Comparison of ENCODE assay signal across 16 cellular contexts in the genomic region with DNA sequence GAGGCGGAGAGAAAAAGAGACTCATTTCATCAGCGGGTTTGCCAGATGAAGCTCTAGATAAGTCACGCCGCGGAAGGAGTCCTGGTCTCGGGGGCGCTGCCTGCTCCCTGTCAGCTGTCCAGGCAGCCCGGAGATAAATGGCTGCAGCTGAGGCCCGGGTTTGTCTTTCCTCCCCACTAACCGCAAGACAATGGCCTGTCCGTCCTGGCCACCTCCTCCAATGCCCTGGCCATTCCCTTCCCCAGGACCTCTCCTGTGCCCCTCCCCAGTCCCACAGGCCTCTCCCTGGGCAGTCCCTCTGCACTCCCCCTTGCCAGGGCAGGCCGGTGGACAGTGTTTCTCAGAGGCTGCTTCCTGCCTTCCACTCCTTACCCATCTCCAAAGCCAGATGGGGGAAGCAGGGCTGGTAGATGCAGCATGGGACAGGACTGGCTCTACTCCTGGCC. TPM values are rescaled to one million over a fixed set of nuclear protein-coding genes. Genes with fewer than 3 reads are reported as not detected.
"Had no signal": no experiment of that assay in that cellular context is flagged by ENCODE, and none has a peak within 500 bp of the region (broad histone marks: within the 10 kb centered on the region; RNA-seq: fewer than 3 reads in every experiment).

No MANE protein-coding gene starts in this region.

- H3K36me3 ChIP-seq: adrenal gland, left lung, pancreas, sigmoid colon, thyroid gland had no signal

- H3K27ac ChIP-seq: left lung, pancreas, sigmoid colon, thyroid gland had no signal

- FAIRE-seq: colon, pancreas had no signal

- H3K4me3 Mint-ChIP-seq: activated CD8-positive, alpha-beta T cell treated with anti-CD3 and anti-CD28 coated beads for 36 hours; activated naive CD4-positive, alpha-beta T cell treated with anti-CD3 and anti-CD28 coated beads, Interleukin-2, amount 50 U/mL, for 24 hours; stimulated activated memory B cell treated with anti-CD40 and anti-IgM and Interleukin-4, amounts not matched to agents 10 μg/mL and 1 μg/mL and 100 μg/mL, for 72 hours had no signal

- H3K9me3 ChIP-seq: adrenal gland, left lung, pancreas, sigmoid colon, thyroid gland had no signal

- H3K27me3 ChIP-seq: pancreas, sigmoid colon, thyroid gland had no signal

- H3K4me3 ChIP-seq: adrenal gland, left lung, pancreas, sigmoid colon, thyroid gland had no signal

- H3K4me1 ChIP-seq: adrenal gland, left lung, pancreas had no signal

- H3K36me3 Mint-ChIP-seq: activated naive CD4-positive, alpha-beta T cell treated with anti-CD3 and anti-CD28 coated beads, Interleukin-2, amount 50 U/mL, for 24 hours; stimulated activated memory B cell treated with anti-CD40 and anti-IgM and Interleukin-4, amounts not matched to agents 10 μg/mL and 1 μg/mL and 100 μg/mL, for 72 hours had no signal

- DNase-seq: activated CD4-positive, alpha-beta T cell treated with anti-CD3 and anti-CD28 coated beads for 48 hours; activated CD8-positive, alpha-beta T cell treated with anti-CD3 and anti-CD28 coated beads for 36 hours; activated effector memory CD4-positive, alpha-beta T cell treated with anti-CD3 and anti-CD28 coated beads, Interleukin-2, amount 50 U/mL, for 16 hours; activated T-cell treated with anti-CD3 and anti-CD28 coated beads, Interleukin-2, amount 50 U/mL, for 48 hours; adrenal gland; islet precursor cell; left lung; mammary epithelial cell; pancreas; sigmoid colon; stimulated activated CD4-positive, alpha-beta T cell treated with anti-CD3 and anti-CD28 coated beads, Interleukin-1b, Interleukin-23, amount 100 ng/mL, for 48 hours; T-helper 9 cell; thyroid gland had no signal

- H3K27ac Mint-ChIP-seq: activated CD8-positive, alpha-beta T cell treated with anti-CD3 and anti-CD28 coated beads for 36 hours; activated naive CD4-positive, alpha-beta T cell treated with anti-CD3 and anti-CD28 coated beads, Interleukin-2, amount 50 U/mL, for 24 hours; stimulated activated memory B cell treated with anti-CD40 and anti-IgM and Interleukin-4, amounts not matched to agents 10 μg/mL and 1 μg/mL and 100 μg/mL, for 72 hours had no signal

- H3K4me1 Mint-ChIP-seq: activated naive CD4-positive, alpha-beta T cell treated with anti-CD3 and anti-CD28 coated beads, Interleukin-2, amount 50 U/mL, for 24 hours had no signal

- H3K9me3 Mint-ChIP-seq: activated CD8-positive, alpha-beta T cell treated with anti-CD3 and anti-CD28 coated beads for 36 hours; activated naive CD4-positive, alpha-beta T cell treated with anti-CD3 and anti-CD28 coated beads, Interleukin-2, amount 50 U/mL, for 24 hours; stimulated activated memory B cell treated with anti-CD40 and anti-IgM and Interleukin-4, amounts not matched to agents 10 μg/mL and 1 μg/mL and 100 μg/mL, for 72 hours had no signal

RNA-seq across cellular contexts. Expression of a gene that starts 55.1 kb away (rescaled TPM):
- total RNA-seq: activated CD8-positive, alpha-beta T cell treated with anti-CD3 and anti-CD28 coated beads for 36 hours had no signal
- polyA plus RNA-seq: mammary epithelial cell had no signal
